ENCODE assay signal across 13 cellular contexts in genomic region chr17:73096866-73097265, GRCh38. TPM values are rescaled to one million over a fixed set of nuclear protein-coding genes. Genes with fewer than 3 reads are reported as not detected.
DNase-seq lines count a peak whose midpoint lies in the region; ATAC-seq lines count a peak whose summit lies in the region.
"Had no signal": no experiment of that assay in that cellular context is flagged by ENCODE, and none has a peak within 500 bp of the region (broad histone marks: within the 10 kb centered on the region; RNA-seq: fewer than 3 reads in every experiment).

No MANE protein-coding gene starts in this region.

- DNase-seq in AG08395 (ENCODE audit: low spot score) = peak; percentile 49
- DNase-seq in M059J (ENCODE audit: low read depth) = peak; percentile 87
- peak; percentile 69 for DNase-seq in amniotic epithelial cell (ENCODE audit: low read depth)
- DNase-seq in mesenteric fat pad (ENCODE audit: low spot score) = peak; percentile 86
- no peak for DNase-seq in T-helper 2 cell
- DNase-seq in activated CD4-positive, alpha-beta T cell treated with anti-CD3 and anti-CD28 coated beads, Interleukin-2, amount 50 U/mL, for 48 hours = no peak
- DNase-seq: activated CD4-positive, alpha-beta memory T cell treated with anti-CD3 and anti-CD28 coated beads for 36 hours; hippocampal formation; left cardiac atrium; NCI-H1105 treated with DMSO at 0.1 percent for 48 hours; SJCRH30 had no signal

- ATAC-seq in GM18858 (IDR thresholded peaks at IDR 0.05; ENCODE audit: unreplicated experiment) = no peak
- no peak for ATAC-seq in HG02884 (IDR thresholded peaks at IDR 0.05; ENCODE audit: unreplicated experiment)

RNA-seq across cellular contexts. Expression of gene SLC39A11, which starts 4.4 kb away (rescaled TPM):
- 8.8 and 22.2 TPM in 2 replicates for total RNA-seq in M059J (2014; rRNA removed; shearing (Covaris generic))
- 36.2 TPM for total RNA-seq in mesenteric fat pad

Comparison
In these comparisons a context has a peak if more than half of its experiments do, and no peak if none do; other contexts are left out.
1. DNase-seq: peak in AG08395 (single experiment), M059J (single experiment), amniotic epithelial cell (single experiment) and mesenteric fat pad (single experiment); none in T-helper 2 cell (0 of 5) and activated CD4-positive, alpha-beta T cell treated with anti-CD3 and anti-CD28 coated beads, Interleukin-2, amount 50 U/mL, for 48 hours (0 of 2).